ENCODE assay signal across 8 cellular contexts in the genomic region with DNA sequence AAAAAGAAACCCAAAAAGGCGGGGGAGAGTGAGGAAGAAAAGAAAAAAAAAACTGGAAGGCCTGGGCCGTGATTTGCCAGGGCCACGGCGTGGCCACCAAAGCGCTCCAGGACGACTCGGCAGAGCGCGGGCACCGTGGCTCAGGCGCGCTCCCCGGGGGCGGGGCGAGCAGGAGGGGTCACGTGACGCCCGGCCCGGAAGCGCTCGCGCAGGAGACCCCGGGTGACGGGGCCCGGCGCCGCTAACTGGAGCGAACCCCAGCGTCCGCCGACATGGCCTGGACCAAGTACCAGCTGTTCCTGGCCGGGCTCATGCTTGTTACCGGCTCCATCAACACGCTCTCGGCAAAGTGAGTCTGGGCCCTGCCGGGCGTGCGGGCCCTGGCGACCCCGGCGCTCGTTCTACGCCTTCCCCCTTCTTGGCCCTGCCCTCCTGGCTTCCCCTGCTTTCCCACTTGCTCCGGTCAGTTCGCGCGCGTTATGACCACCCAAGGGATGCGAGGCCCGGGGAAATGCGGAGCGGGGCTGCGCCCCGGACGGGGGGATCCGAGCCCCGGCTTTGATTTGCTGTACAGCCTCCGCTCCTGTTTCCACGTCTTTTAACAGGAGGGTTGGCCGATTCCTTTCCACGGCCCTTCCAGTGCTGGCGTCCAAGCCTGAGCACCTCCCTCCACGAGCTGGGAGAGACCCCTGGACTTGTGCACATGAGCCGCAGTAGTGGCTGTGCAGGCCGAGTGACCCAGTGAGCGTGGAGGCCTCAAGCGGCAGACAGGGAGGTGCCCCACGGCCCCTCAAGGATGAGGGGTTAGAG. TPM values are rescaled to one million over a fixed set of nuclear protein-coding genes. Genes with fewer than 3 reads are reported as not detected.
DNase-seq lines count a peak whose midpoint lies in the region; ATAC-seq, FAIRE-seq and TF ChIP-seq lines count a peak whose summit lies in the region.

A gene with protein sequence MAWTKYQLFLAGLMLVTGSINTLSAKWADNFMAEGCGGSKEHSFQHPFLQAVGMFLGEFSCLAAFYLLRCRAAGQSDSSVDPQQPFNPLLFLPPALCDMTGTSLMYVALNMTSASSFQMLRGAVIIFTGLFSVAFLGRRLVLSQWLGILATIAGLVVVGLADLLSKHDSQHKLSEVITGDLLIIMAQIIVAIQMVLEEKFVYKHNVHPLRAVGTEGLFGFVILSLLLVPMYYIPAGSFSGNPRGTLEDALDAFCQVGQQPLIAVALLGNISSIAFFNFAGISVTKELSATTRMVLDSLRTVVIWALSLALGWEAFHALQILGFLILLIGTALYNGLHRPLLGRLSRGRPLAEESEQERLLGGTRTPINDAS (plus strand): TSS at position 207 of the 810 bp plus-strand sequence. CDS start 66 bp downstream, at position 273.

- H3K4me3 ChIP-seq in KMS-11 (IDR thresholded peaks at IDR 0.05; ENCODE audit: insufficient read depth, low read depth, low read length) (peak within 1 kb of the TSS; percentile 88), SJCRH30 (peak within 1 kb of the TSS; percentile 85), neuronal stem cell (ENCODE audit: low read length in 2 of 2) (peak within 1 kb of the TSS; percentile 89 to 92), subcutaneous abdominal adipose tissue (ENCODE audit: low read depth in 1 of 5, low read length in 5 of 5) (peak within 1 kb of the TSS; percentile 65 to 96 (median 94))

- H3K36me3 Mint-ChIP-seq in activated naive CD4-positive, alpha-beta T cell treated with anti-CD3 and anti-CD28 coated beads for 36 hours (ENCODE audit: low read depth) = no peaks in the 10 kb centered on the region

- no peak within 1 kb of the TSS for H4K91ac ChIP-seq in neuronal stem cell (ENCODE audit: low read depth, low read length, poor library complexity)

- no peak for FAIRE-seq in frontal cortex (lab: Jason Lieb, UNC)

- no peak for TF ChIP-seq CTCF in KMS-11 (conservative IDR thresholded peaks at IDR 0.05; ENCODE audit: low read depth, low read length)

- no peak within 1 kb of the TSS for H2BK5ac ChIP-seq in neuronal stem cell (ENCODE audit: low read length)

- no peak within 1 kb of the TSS for H3K4ac ChIP-seq in neuronal stem cell (ENCODE audit: low read length)

- no peak within 1 kb of the TSS for H2BK15ac ChIP-seq in neuronal stem cell (ENCODE audit: low read length)

- peak within 1 kb of the TSS; percentile 81 for H3K27ac Mint-ChIP-seq in activated naive CD4-positive, alpha-beta T cell treated with anti-CD3 and anti-CD28 coated beads for 36 hours

- H3K9me3 ChIP-seq in SJCRH30 (replicated peaks) (no peaks in the 10 kb centered on the region), neuronal stem cell (replicated peaks in 1 of 2; ENCODE audit: control insufficient read depth in 2 of 2, insufficient read depth in 1 of 2, low read depth in 1 of 2, low read length in 2 of 2) (no peaks in the 10 kb centered on the region), subcutaneous abdominal adipose tissue (ENCODE audit: control insufficient read depth in 5 of 5, low read length in 5 of 5) (no peaks in the 10 kb centered on the region)

- peak within 1 kb of the TSS; percentile 77 for H3K14ac ChIP-seq in neuronal stem cell (ENCODE audit: low read length)

- peak within 1 kb of the TSS; percentile 20 for H2AK5ac ChIP-seq in neuronal stem cell (ENCODE audit: low read depth, low read length)

- peaks cover 11% of the 10 kb centered on the region; the same call in 1 of the 2 replicates for H3K79me2 ChIP-seq in KMS-11 (ENCODE audit: insufficient read depth, low read depth)

- peak; percentile 85 for ATAC-seq in GM21529 (IDR thresholded peaks at IDR 0.05; ENCODE audit: unreplicated experiment)

- no peaks in the 10 kb centered on the region for H4K20me1 ChIP-seq in KMS-11 (ENCODE audit: insufficient read depth)

- H3K23ac ChIP-seq in neuronal stem cell (ENCODE audit: low read depth, low read length, poor library complexity) = peak within 1 kb of the TSS; percentile 32

- peaks cover 3% of the 10 kb centered on the region for H3K79me1 ChIP-seq in neuronal stem cell (ENCODE audit: low read depth, low read length)

- H3K27me3 ChIP-seq in KMS-11 (ENCODE audit: insufficient read depth, low read depth) (no peaks in the 10 kb centered on the region), SJCRH30 (no peaks in the 10 kb centered on the region), neuronal stem cell (ENCODE audit: control insufficient read depth in 3 of 3, insufficient read depth in 3 of 3, low read depth in 1 of 3, low read length in 3 of 3) (no peaks in the 10 kb centered on the region), subcutaneous abdominal adipose tissue (ENCODE audit: control insufficient read depth in 5 of 5, insufficient read depth in 4 of 5, low read length in 5 of 5) (no peaks in the 10 kb centered on the region)

- CTCF ChIA-PET in activated naive CD4-positive, alpha-beta T cell treated with anti-CD3 and anti-CD28 coated beads for 36 hours (lab: Charles Lee) = no interaction called here

- H3K36me3 ChIP-seq in KMS-11 (ENCODE audit: insufficient read depth) (no peaks in the 10 kb centered on the region), SJCRH30 (no peaks in the 10 kb centered on the region), neuronal stem cell (replicated peaks in 1 of 2; ENCODE audit: control insufficient read depth in 2 of 2, insufficient read depth in 2 of 2, low read length in 2 of 2) (peaks cover 0 to 33% of the 10 kb centered on the region in 2 donors), subcutaneous abdominal adipose tissue (ENCODE audit: control insufficient read depth in 5 of 5, insufficient read depth in 5 of 5, low read length in 5 of 5) (no peaks in the 10 kb centered on the region)

- peak within 1 kb of the TSS; percentile 91 for H3K4me3 Mint-ChIP-seq in activated naive CD4-positive, alpha-beta T cell treated with anti-CD3 and anti-CD28 coated beads for 36 hours

- H4K8ac ChIP-seq in neuronal stem cell (ENCODE audit: low read depth, low read length) = no peak within 1 kb of the TSS

- no peak within 1 kb of the TSS for H2BK120ac ChIP-seq in neuronal stem cell (ENCODE audit: low read depth, low read length)

- H2BK12ac ChIP-seq in neuronal stem cell (ENCODE audit: low read length) = no peak within 1 kb of the TSS

- no peaks in the 10 kb centered on the region for H3K9me3 Mint-ChIP-seq in activated naive CD4-positive, alpha-beta T cell treated with anti-CD3 and anti-CD28 coated beads for 36 hours

- no peak within 1 kb of the TSS for H3K27ac ChIP-seq in KMS-11
- peak within 1 kb of the TSS; percentile 66 for H3K27ac ChIP-seq in SJCRH30
- H3K27ac ChIP-seq in neuronal stem cell (replicated peaks; ENCODE audit: low read length) = no peak within 1 kb of the TSS
- H3K27ac ChIP-seq in subcutaneous abdominal adipose tissue (ENCODE audit: low read depth, low read length) = peak within 1 kb of the TSS; percentile 87

- intact Hi-C loops in activated naive CD4-positive, alpha-beta T cell treated with anti-CD3 and anti-CD28 coated beads for 36 hours (cut with micrococcal nuclease) = loop anchor here (1.0 kb wide), 1 partner anchor 21 kb away; no protein-coding TSS in a partner anchor

- no peaks in the 10 kb centered on the region for H3K27me3 Mint-ChIP-seq in activated naive CD4-positive, alpha-beta T cell treated with anti-CD3 and anti-CD28 coated beads for 36 hours (ENCODE audit: low read depth)

- H3K9ac ChIP-seq in KMS-11 (peak within 1 kb of the TSS; percentile 88), neuronal stem cell (ENCODE audit: low read depth, low read length, poor library complexity) (peak within 1 kb of the TSS; percentile 90), subcutaneous abdominal adipose tissue (ENCODE audit: low read length in 5 of 5) (peak within 1 kb of the TSS; percentile 69 to 99 (median 98))

- H3K4me1 Mint-ChIP-seq in activated naive CD4-positive, alpha-beta T cell treated with anti-CD3 and anti-CD28 coated beads for 36 hours (ENCODE audit: low read depth) = peaks cover 44% of the 10 kb centered on the region

- DNase-seq in DMS53 treated with DMSO at 0.1 percent for 48 hours (lab: John Stamatoyannopoulos, UW; ENCODE audit: unreplicated experiment) (peak; percentile 26), SJCRH30 (peak; percentile 84 to 90), frontal cortex (ENCODE audit: low spot score in 2 of 2) (peak; percentile 84 to 93), neuronal stem cell (ENCODE audit: low spot score) (peak; percentile 71)
- peak; percentile 81 for DNase-seq in activated naive CD4-positive, alpha-beta T cell treated with anti-CD3 and anti-CD28 coated beads for 36 hours

- H3K18ac ChIP-seq in neuronal stem cell (ENCODE audit: low read length) = peak within 1 kb of the TSS; percentile 36

- WGBS in neuronal stem cell (ENCODE audit: extremely low coverage in 2 of 2, insufficient read length in 2 of 2, insufficient replicate concordance in 1 of 2), 2 donors = no CpG with 5 or more reads among the region's 68 CpGs

- peak within 1 kb of the TSS; percentile 91 for H2AFZ ChIP-seq in KMS-11 (ENCODE audit: low read depth)
- peak within 1 kb of the TSS; percentile 87 for H2AFZ ChIP-seq in neuronal stem cell (ENCODE audit: low read length)

- H3K4me2 ChIP-seq in KMS-11 (peak within 1 kb of the TSS; percentile 95), neuronal stem cell (ENCODE audit: insufficient read depth, low read length, poor library complexity, severe bottlenecking) (peak within 1 kb of the TSS; percentile 88)

- peaks cover 27% of the 10 kb centered on the region for H3K4me1 ChIP-seq in KMS-11 (ENCODE audit: low read depth, poor library complexity, severe bottlenecking)
- peaks cover 8% of the 10 kb centered on the region for H3K4me1 ChIP-seq in SJCRH30
- peaks cover 7 to 29% of the 10 kb centered on the region in 2 donors for H3K4me1 ChIP-seq in neuronal stem cell (ENCODE audit: control insufficient read depth in 2 of 2, insufficient read depth in 1 of 2, low read depth in 1 of 2, low read length in 2 of 2)
- H3K4me1 ChIP-seq in subcutaneous abdominal adipose tissue (ENCODE audit: control insufficient read depth in 5 of 5, insufficient read depth in 5 of 5, low read length in 5 of 5) = peaks cover 8 to 60% (median 49%) of the 10 kb centered on the region in 5 donors

RNA-seq across cellular contexts. Expression of the gene that starts here (rescaled TPM):
- 37.8 and 40.6 TPM in 2 replicates for total RNA-seq in SJCRH30 (2014; rRNA removed; shearing (Covaris generic))
- 1 to 10 TPM; 2.0 to 2.7 TPM for total RNA-seq in activated naive CD4-positive, alpha-beta T cell treated with anti-CD3 and anti-CD28 coated beads for 36 hours
- 17.5 TPM for total RNA-seq in frontal cortex
- polyA plus RNA-seq in neuronal stem cell (2013, experiment 1 of 2) = 8.5 TPM
- polyA plus RNA-seq in neuronal stem cell (2013, experiment 2 of 2) = 9.6 TPM

Comparison
In these comparisons a context has a peak if more than half of its experiments do, and no peak if none do; other contexts are left out.
1. DNase-seq: peak in every context shown above with its lines; median percentile 88 in frontal cortex; 87 in SJCRH30; 81 in activated naive CD4-positive, alpha-beta T cell treated with anti-CD3 and anti-CD28 coated beads for 36 hours; 71 in neuronal stem cell; 26 in DMS53 treated with DMSO at 0.1 percent for 48 hours.
2. H3K27ac ChIP-seq: peak in SJCRH30 (single experiment) and subcutaneous abdominal adipose tissue (single experiment); none in KMS-11 (single experiment) and neuronal stem cell (single experiment).
3. Peak in every context shown above with its lines, with median percentiles within 50 percentile points of each other: H3K4me3 ChIP-seq and H3K9ac ChIP-seq.